Comparison of ENCODE assay signal across 5 cellular contexts in genomic region chr1:187615853-187616735, GRCh38.
DNase-seq lines count a peak whose midpoint lies in the region; ATAC-seq, FAIRE-seq and TF ChIP-seq lines count a peak whose summit lies in the region.
"Not testable (repeated sequence)": the region's sequence is repeated elsewhere in the genome, so short reads cannot be mapped to it uniquely, and the experiment has no call there.

No MANE protein-coding gene starts in this region.

- not testable (repeated sequence) for H3K27ac ChIP-seq in kidney (ENCODE audit: low read depth in 2 of 2, low read length in 2 of 2)

- peak overlapping the region; percentile 72 for H3K4me3 Mint-ChIP-seq in endothelial cell (ENCODE audit: unreplicated experiment)

- intact Hi-C loops in Right ventricle myocardium superior (cut with DNase I); kidney (cut with DNase I); posterior vena cava (cut with DNase I): not testable (repeated sequence)

- not testable (repeated sequence) for FAIRE-seq in kidney (lab: Jason Lieb, UNC)

- DNase-seq in activated gamma-delta T cell (lab: John Stamatoyannopoulos, UW), result peak; percentile 13
- not testable (repeated sequence) for DNase-seq in endothelial cell (ENCODE audit: low spot score)
- DNase-seq in Right ventricle myocardium superior, result peak; percentile 35
- DNase-seq in kidney, result peak; percentile 51
- DNase-seq in posterior vena cava (ENCODE audit: low spot score), result peak; percentile 66

- ATAC-seq in Right ventricle myocardium superior (ENCODE audit: poor library complexity), result not testable (repeated sequence)

- H3K4me3 ChIP-seq in kidney (ENCODE audit: low read length in 2 of 2), result not testable (repeated sequence)

- not testable (repeated sequence) for H3K27me3 Mint-ChIP-seq in endothelial cell (ENCODE audit: unreplicated experiment)

- not testable (repeated sequence) for H3K9me3 ChIP-seq in kidney (ENCODE audit: control insufficient read depth in 1 of 2, low read length in 2 of 2)

- not testable (repeated sequence) for H3K4me1 ChIP-seq in kidney (ENCODE audit: control insufficient read depth in 1 of 2, insufficient read depth in 1 of 2, low read depth in 1 of 2, low read length in 2 of 2)

- not testable (repeated sequence) for H3K9ac ChIP-seq in kidney (ENCODE audit: low read length in 2 of 2)

- H3K27ac Mint-ChIP-seq in endothelial cell (ENCODE audit: unreplicated experiment), result not testable (repeated sequence)

- TF ChIP-seq CTCF in endothelial cell (IDR thresholded peaks at IDR 0.05; ENCODE audit: unreplicated experiment); kidney (IDR thresholded peaks at IDR 0.05; ENCODE audit: borderline replicate concordance, extremely low read depth, insufficient read depth): not testable (repeated sequence)

- H3K36me3 ChIP-seq in kidney (ENCODE audit: control insufficient read depth in 1 of 2, insufficient read depth in 2 of 2, low read length in 2 of 2), result not testable (repeated sequence)

- H3K4me1 Mint-ChIP-seq in endothelial cell (ENCODE audit: unreplicated experiment), result not testable (repeated sequence)

- peaks cover 10% of the 10 kb centered on the region for H3K36me3 Mint-ChIP-seq in endothelial cell (ENCODE audit: low read depth, unreplicated experiment)

- H3K9me3 Mint-ChIP-seq in endothelial cell (ENCODE audit: unreplicated experiment), result peaks cover 12% of the 10 kb centered on the region
